Comparison of ENCODE assay signal across 1 cellular context in the genomic region with DNA sequence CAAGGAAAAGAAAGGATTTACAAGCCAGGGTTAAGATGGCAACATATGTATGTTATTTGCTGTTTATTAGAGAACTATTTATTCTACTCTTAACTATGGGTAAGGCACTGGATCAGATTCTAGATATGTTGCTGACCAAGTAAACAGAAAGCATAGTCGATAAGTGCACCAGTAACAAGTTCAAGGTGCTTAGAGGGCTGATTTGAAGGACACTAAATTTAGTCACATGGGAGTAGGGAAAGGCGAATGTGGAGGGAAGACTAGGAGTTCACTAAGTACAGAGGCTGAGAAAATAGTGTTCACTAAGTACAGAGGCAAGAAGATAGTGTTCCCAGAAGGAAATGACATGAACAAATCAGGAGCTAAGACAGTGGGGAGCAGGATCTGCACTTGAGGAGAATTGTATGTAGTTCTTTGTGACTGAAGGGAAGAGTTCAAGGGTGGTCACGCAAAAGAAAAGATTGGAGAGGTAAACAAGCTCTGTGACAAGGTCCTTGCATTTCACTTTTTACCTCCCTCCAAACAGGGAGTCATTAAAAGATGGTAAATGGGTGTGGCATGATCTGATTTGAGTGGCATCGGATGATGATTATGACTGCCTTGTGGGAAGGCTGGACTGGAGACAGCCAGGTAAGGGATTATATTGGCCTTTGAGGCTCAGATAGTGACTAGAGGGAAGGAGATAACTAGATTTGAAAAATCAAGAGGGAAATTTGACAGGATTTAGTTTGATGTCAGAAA.
TF ChIP-seq lines count a peak whose summit lies in the region.

No MANE protein-coding gene starts in this region.

TF ChIP-seq in A549, 52 proteins besides CTCF, POLR2A, EP300 and RAD21:
- TF ChIP-seq MAFK (IDR thresholded peaks at IDR 0.05; ENCODE audit: partially characterized antibody) (no peak), TFCP2L1 (CRISPR knock-in tag; IDR thresholded peaks at IDR 0.05) (0 out of 2 replicates have a peak, but pooled peaks have one; percentile 9)
TF ChIP-seq in A549: peak in this region for 1.
